8 cellular contexts compared by ENCODE assay signal in the genomic region with DNA sequence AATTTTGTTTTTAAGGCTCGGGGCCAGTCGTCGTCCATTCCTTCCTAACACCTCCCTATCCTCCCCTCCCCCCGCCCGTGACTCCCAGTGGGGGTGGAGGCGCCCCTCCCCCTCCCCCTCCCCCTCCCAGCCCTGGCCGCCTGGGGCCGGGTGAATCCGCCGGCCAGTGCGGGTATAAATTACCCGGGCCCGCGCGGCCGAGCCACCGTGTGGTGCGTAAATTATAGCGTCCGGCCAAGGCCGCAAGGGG. TPM values are rescaled to one million over a fixed set of nuclear protein-coding genes. Genes with fewer than 3 reads are reported as not detected.
A peak's percentile ranks its signal among the peaks of the same experiment; 100 is the strongest.
DNase-seq lines count a peak whose midpoint lies in the region; ATAC-seq and TF ChIP-seq lines count a peak whose summit lies in the region.

No MANE protein-coding gene starts in this region.

- peak overlapping the region; percentile 58 for H3K27ac Mint-ChIP-seq in memory B cell

- ATAC-seq in memory B cell (ENCODE audit: low read depth) (no peak), HG03571 (IDR thresholded peaks at IDR 0.05; ENCODE audit: unreplicated experiment) (no peak), HG02571 (IDR thresholded peaks at IDR 0.05; ENCODE audit: unreplicated experiment) (no peak)

- H3K9ac ChIP-seq in KMS-11 = peak overlapping the region; percentile 76

- TF ChIP-seq CTCF in A673 (conservative IDR thresholded peaks at IDR 0.05; ENCODE audit: low read depth, low read length) = no peak
- TF ChIP-seq CTCF in KMS-11 (conservative IDR thresholded peaks at IDR 0.05; ENCODE audit: low read depth, low read length) = no peak
- no peak for TF ChIP-seq CTCF in breast epithelium (IDR thresholded peaks at IDR 0.05)

- H3K27ac ChIP-seq in A673 (ENCODE audit: low read depth, low read length, poor library complexity, severe bottlenecking) (peak overlapping the region; percentile 90), KMS-11 (peak overlapping the region; percentile 65), breast epithelium (peak overlapping the region; percentile 98 to 99)

- BruUV-seq in A673 (replicated peaks; lab: Mats Ljungman, UMichigan) = no TSS peak

- H3K36me3 Mint-ChIP-seq in memory B cell = no peaks in the 10 kb centered on the region

- TF ChIP-seq POLR2A in breast epithelium (IDR thresholded peaks at IDR 0.05) = no peak

- H3K27me3 ChIP-seq in A673 (replicated peaks; ENCODE audit: insufficient read depth, low read depth, low read length, poor library complexity) (no peaks in the 10 kb centered on the region), KMS-11 (ENCODE audit: insufficient read depth, low read depth) (peaks cover 33% of the 10 kb centered on the region; the same call in 1 of the 2 replicates), breast epithelium (no peaks in the 10 kb centered on the region)

- H3K4me3 Mint-ChIP-seq in memory B cell = peak overlapping the region; percentile 82

- H2AFZ ChIP-seq in KMS-11 (ENCODE audit: low read depth) = peak overlapping the region; percentile 71; the same call in 1 of the 2 replicates

- CTCF ChIA-PET in A673 (lab: Charles Lee) = interaction anchor here (1.0 to 2.2 kb wide), 3 partner anchors 41 to 216 kb away, joined by 3 to 9 read pairs (median 4); no protein-coding TSS in a partner anchor

- POLR2A ChIA-PET in A673 (lab: Charles Lee; ENCODE audit: low non-redundant PET) = no interaction called here

- H3K27me3 Mint-ChIP-seq in memory B cell = no peaks in the 10 kb centered on the region

- peaks cover 21% of the 10 kb centered on the region; the same call in 1 of the 2 replicates for H3K79me2 ChIP-seq in KMS-11 (ENCODE audit: insufficient read depth, low read depth)

- H3K9me3 ChIP-seq in A673 (ENCODE audit: low read depth, low read length, poor library complexity, severe bottlenecking) = no peaks in the 10 kb centered on the region
- H3K9me3 ChIP-seq in breast epithelium = no peaks in the 10 kb centered on the region

- peak overlapping the region; percentile 74 for H3K4me2 ChIP-seq in KMS-11

- intact Hi-C loops in A673 (cut with micrococcal nuclease; ENCODE audit: unreplicated experiment) = loop anchor here (2.0 to 5.0 kb wide), 5 partner anchors 39 to 494 kb away; no protein-coding TSS in a partner anchor
- intact Hi-C loops in breast epithelium (cut with DNase I; ENCODE audit: low total_unique reads) = loop anchor here (10.0 kb wide), 1 partner anchor 56 kb away; no protein-coding TSS in a partner anchor

- H3K9me3 Mint-ChIP-seq in memory B cell = no peaks in the 10 kb centered on the region

- H3K4me1 ChIP-seq in A673 (ENCODE audit: insufficient read depth, low read length, poor library complexity, severe bottlenecking) (peaks cover 65% of the 10 kb centered on the region), KMS-11 (ENCODE audit: low read depth, poor library complexity, severe bottlenecking) (peaks cover 30% of the 10 kb centered on the region), breast epithelium (peaks cover 22 to 27% of the 10 kb centered on the region in 2 donors)

- no peaks in the 10 kb centered on the region; the same call in 1 of the 2 replicates for H4K20me1 ChIP-seq in KMS-11 (ENCODE audit: insufficient read depth)

- DNase-seq in A673 (ENCODE audit: low spot score) = no peak
- DNase-seq in breast epithelium (ENCODE audit: low spot score in 2 of 2) = no peak
- no peak for DNase-seq in memory B cell (ENCODE audit: low spot score in 2 of 2)
- no peak for DNase-seq in stimulated activated naive CD4-positive, alpha-beta T cell treated with Interleukin-2 at 50 U/mL for 16 hours (lab: John Stamatoyannopoulos, UW)
- DNase-seq in AG08396 (ENCODE audit: low spot score) = no peak

- H3K4me1 Mint-ChIP-seq in memory B cell = peaks cover 32% of the 10 kb centered on the region

- H3K36me3 ChIP-seq in A673 (ENCODE audit: insufficient read depth, low read length, poor library complexity, severe bottlenecking) (no peaks in the 10 kb centered on the region), KMS-11 (ENCODE audit: insufficient read depth) (no peaks in the 10 kb centered on the region), breast epithelium (no peaks in the 10 kb centered on the region)

- H3K4me3 ChIP-seq in A673 (ENCODE audit: low read depth, low read length, poor library complexity, severe bottlenecking) (peak overlapping the region; percentile 86), KMS-11 (IDR thresholded peaks at IDR 0.05; ENCODE audit: insufficient read depth, low read depth, low read length) (no peak overlapping the region), breast epithelium (peak overlapping the region; percentile 56 to 79 (median 70))

RNA-seq across cellular contexts. Expression of a gene that starts 2.0 kb away (rescaled TPM):
- 64.2 and 72.4 TPM in 2 replicates for total RNA-seq in A673 (2021)
- 100 to 1,000 TPM in 1 of 3 donors, 10 to 100 TPM in 2; 52.3 to 105 (median 60.7) TPM for total RNA-seq in breast epithelium
